Comparison of ENCODE assay signal across 8 cellular contexts in the genomic region with DNA sequence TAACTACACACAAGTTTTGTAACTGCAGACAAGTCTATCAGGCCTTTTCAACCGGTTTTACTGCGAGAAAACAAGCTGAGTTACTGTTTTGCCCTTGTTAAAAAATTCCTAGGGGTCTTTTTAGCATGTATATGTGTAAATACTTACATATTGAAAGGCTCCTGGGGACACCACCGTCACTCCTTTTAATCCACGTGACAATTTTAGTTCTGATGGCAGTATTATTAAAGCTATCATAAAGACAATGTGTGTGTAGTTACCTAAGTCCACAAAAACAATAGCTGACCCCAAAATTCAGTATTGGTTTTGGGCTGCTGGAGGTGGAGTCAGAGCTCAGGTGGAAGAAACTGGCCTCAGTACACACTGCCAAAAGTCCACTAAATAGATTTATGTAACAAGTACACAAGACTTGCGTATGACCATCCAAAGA. TPM values are rescaled to one million over a fixed set of nuclear protein-coding genes. Genes with fewer than 3 reads are reported as not detected.
DNase-seq lines count a peak whose midpoint lies in the region; ATAC-seq and TF ChIP-seq lines count a peak whose summit lies in the region.

No MANE protein-coding gene starts in this region.

- CTCF ChIA-PET in activated CD8-positive, alpha-beta T cell treated with anti-CD3 and anti-CD28 coated beads, Interleukin-2, amount 10 ng/mL, durations not matched to agents 7 days and 5 days (lab: Charles Lee) = interaction anchor here (1.6 to 4.6 kb wide), 6 partner anchors 10 to 52 kb away, joined by 6 to 57 read pairs (median 10); a partner anchor contains a TSS
- CTCF ChIA-PET in GM10248 (lab: Yijun Ruan, JAX) = interaction anchor here (0.8 to 5.5 kb wide), 17 partner anchors 9 to 1727 kb away, joined by 3 to 136 read pairs (median 4); a partner anchor contains a TSS

- H3K27me3 ChIP-seq in BLaER1 = peaks cover 53% of the 10 kb centered on the region
- no peaks in the 10 kb centered on the region for H3K27me3 ChIP-seq in kidney epithelial cell (ENCODE audit: control insufficient read depth, insufficient read depth, low read length)

- ATAC-seq in HG02970 (IDR thresholded peaks at IDR 0.05; ENCODE audit: low FRiP score, unreplicated experiment) = peak; percentile 3
- ATAC-seq in activated CD8-positive, alpha-beta T cell treated with anti-CD3 and anti-CD28 coated beads, Interleukin-2, amount 10 ng/mL, durations not matched to agents 7 days and 5 days = no peak

- H3K36me3 ChIP-seq in BLaER1 = no peaks in the 10 kb centered on the region
- H3K36me3 ChIP-seq in kidney epithelial cell (ENCODE audit: control insufficient read depth, insufficient read depth, low read length) = no peaks in the 10 kb centered on the region

- peak overlapping the region; percentile 99 for H3K27ac Mint-ChIP-seq in activated CD8-positive, alpha-beta T cell treated with anti-CD3 and anti-CD28 coated beads, Interleukin-2, amount 10 ng/mL, durations not matched to agents 7 days and 5 days

- H3K4me1 ChIP-seq in BLaER1 = peaks cover 27% of the 10 kb centered on the region

- DNase-seq in activated CD8-positive, alpha-beta T cell treated with anti-CD3 and anti-CD28 coated beads, Interleukin-2, amount 10 ng/mL, durations not matched to agents 7 days and 5 days = peak; percentile 37
- DNase-seq in kidney epithelial cell (ENCODE audit: low read depth) (no peak), GM10248 (ENCODE audit: extremely low spot score) (no peak), NCI-H2081 (lab: John Stamatoyannopoulos, UW) (no peak), GM19238 (ENCODE audit: insufficient read length, low spot score) (no peak)
- DNase-seq in stimulated activated CD4-positive, alpha-beta T cell treated with anti-CD3 and anti-CD28 coated beads, Interleukin-12 subunit alpha, Interleukin-12 subunit beta, amount 100 ng/mL, for 4 hours = no peak

- POLR2A ChIA-PET in activated CD8-positive, alpha-beta T cell treated with anti-CD3 and anti-CD28 coated beads, Interleukin-2, amount 10 ng/mL, durations not matched to agents 7 days and 5 days (lab: Charles Lee) = interaction anchor here (0.6 to 9.6 kb wide), 41 partner anchors 11 to 1848 kb away, joined by 3 to 1951 read pairs (median 10); a partner anchor contains a TSS
- POLR2A ChIA-PET in GM10248 (lab: Yijun Ruan, JAX) = interaction anchor here (0.6 to 2.1 kb wide), 19 partner anchors 10 to 1845 kb away, joined by 3 to 26 read pairs (median 8); a partner anchor contains a TSS

- H3K9me3 Mint-ChIP-seq in activated CD8-positive, alpha-beta T cell treated with anti-CD3 and anti-CD28 coated beads, Interleukin-2, amount 10 ng/mL, durations not matched to agents 7 days and 5 days (ENCODE audit: insufficient read depth) = no peaks in the 10 kb centered on the region

- peak overlapping the region; percentile 62 for H3K27ac ChIP-seq in BLaER1

- H3K4me3 ChIP-seq in BLaER1 = peak overlapping the region; percentile 61
- H3K4me3 ChIP-seq in kidney epithelial cell (ENCODE audit: low read depth, low read length) = peak overlapping the region; percentile 54

- peaks cover 47% of the 10 kb centered on the region for H3K4me1 Mint-ChIP-seq in activated CD8-positive, alpha-beta T cell treated with anti-CD3 and anti-CD28 coated beads, Interleukin-2, amount 10 ng/mL, durations not matched to agents 7 days and 5 days (ENCODE audit: low read depth)

- H3K4me2 ChIP-seq in BLaER1 = peak overlapping the region; percentile 79

- H3K4me3 Mint-ChIP-seq in activated CD8-positive, alpha-beta T cell treated with anti-CD3 and anti-CD28 coated beads, Interleukin-2, amount 10 ng/mL, durations not matched to agents 7 days and 5 days = peak overlapping the region; percentile 88

- no peaks in the 10 kb centered on the region for H3K27me3 Mint-ChIP-seq in activated CD8-positive, alpha-beta T cell treated with anti-CD3 and anti-CD28 coated beads, Interleukin-2, amount 10 ng/mL, durations not matched to agents 7 days and 5 days (ENCODE audit: low read depth)

- peak overlapping the region; percentile 74; the same call in 1 of the 2 replicates for H3K9ac ChIP-seq in BLaER1

- TF ChIP-seq CTCF in kidney epithelial cell (IDR thresholded peaks at IDR 0.05; ENCODE audit: insufficient read depth, low read length, poor library complexity, severe bottlenecking) (no peak), GM10248 (IDR thresholded peaks at IDR 0.05; ENCODE audit: control extremely low read depth, extremely low read depth, low read depth, missing control alignments) (no peak)

- peaks cover 16% of the 10 kb centered on the region for H3K36me3 Mint-ChIP-seq in activated CD8-positive, alpha-beta T cell treated with anti-CD3 and anti-CD28 coated beads, Interleukin-2, amount 10 ng/mL, durations not matched to agents 7 days and 5 days (ENCODE audit: low read depth)

- H3K9me3 ChIP-seq in BLaER1 = peaks cover 30% of the 10 kb centered on the region

- no peaks in the 10 kb centered on the region; the same call in 1 of the 2 replicates for H4K20me1 ChIP-seq in BLaER1

RNA-seq across cellular contexts. Expression of a gene that starts 41.3 kb away (rescaled TPM):
- 1 to 10 TPM; 4.3 TPM for total RNA-seq in activated CD8-positive, alpha-beta T cell treated with anti-CD3 and anti-CD28 coated beads, Interleukin-2, amount 10 ng/mL, durations not matched to agents 7 days and 5 days
- total RNA-seq in kidney epithelial cell = 1.4 and 2.6 TPM in 2 replicates
